Comparison of ENCODE assay signal across 17 cellular contexts in genomic region chr2:68135448-68136320, GRCh38. TPM values are rescaled to one million over a fixed set of nuclear protein-coding genes. Genes with fewer than 3 reads are reported as not detected.
A peak's percentile ranks its signal among the peaks of the same experiment; 100 is the strongest.
DNase-seq lines count a peak whose midpoint lies in the region; ATAC-seq, FAIRE-seq and TF ChIP-seq lines count a peak whose summit lies in the region.
"Had no signal": no experiment of that assay in that cellular context is flagged by ENCODE, and none has a peak within 500 bp of the region (broad histone marks: within the 10 kb centered on the region; RNA-seq: fewer than 3 reads in every experiment).

No MANE protein-coding gene starts in this region.

- in situ Hi-C loops in K562 (cut with MboI): no loop called here

- H3K9ac ChIP-seq in K562 (ENCODE audit: insufficient read depth in 1 of 2, low read depth in 2 of 2, low read length in 2 of 2): no peak overlapping the region

- H3K9me3 ChIP-seq in K562 (replicated peaks; ENCODE audit: control insufficient read depth, insufficient read depth, low read depth, low read length): no peaks in the 10 kb centered on the region
- H3K9me3 ChIP-seq in neutrophil: no peaks in the 10 kb centered on the region
- H3K9me3 ChIP-seq: HAP-1, Peyer's patch had no signal

- no peaks in the 10 kb centered on the region for H3K9me1 ChIP-seq in K562 (ENCODE audit: control insufficient read depth, insufficient read depth, low read length)

- WGBS in K562 (ENCODE audit: insufficient coverage, low coverage, missing lambda C conversion rate): 11% methylated on average over 7 of the region's 7 CpGs

- ATAC-seq in K562: peak; percentile 98
- ATAC-seq: Right ventricle myocardium inferior had no signal

- CTCF ChIA-PET in K562 (lab: Yijun Ruan, JAX; ENCODE audit: low intra/inter-chr PET ratio): no interaction called here

- FAIRE-seq in K562 (lab: Jason Lieb, UNC): peak; percentile 89
- FAIRE-seq: GM19239, HTR-8/SVneo had no signal

- H4K20me1 ChIP-seq in K562 (replicated peaks; ENCODE audit: control insufficient read depth, insufficient read depth, low read length): no peaks in the 10 kb centered on the region

- TF ChIP-seq RAD21 in K562 (CRISPR knock-in tag; conservative IDR thresholded peaks at IDR 0.05 in 1 of 2, IDR thresholded peaks at IDR 0.05 in 1 of 2): peak in 1 of 2 experiments; percentile 7; a peak in 1 of 4 replicates

- H3K4me3 ChIP-seq in K562 (no peak overlapping the region), neutrophil (ENCODE audit: low read depth in 1 of 2, low read length in 1 of 2) (peak overlapping the region in 1 of 2 experiments; percentile 13)
- H3K4me3 ChIP-seq: HAP-1, Peyer's patch had no signal

- no peak for TF ChIP-seq POLR2A in K562 (conservative IDR thresholded peaks at IDR 0.05)

- no peak overlapping the region for H2AFZ ChIP-seq in K562 (ENCODE audit: low read depth, low read length)

- H3K27ac ChIP-seq in K562 (ENCODE audit: extremely low read depth, low read depth, low read length) (peak overlapping the region; percentile 32; the same call in 1 of the 3 replicates), neutrophil (peak overlapping the region; percentile 80)
- H3K27ac ChIP-seq: Peyer's patch had no signal

- TF ChIP-seq EP300 in K562 (IDR thresholded peaks at IDR 0.05; ENCODE audit: low read length): peak; percentile 98

- DNase-seq in CMK (ENCODE audit: low read depth) (peak; percentile 80), HUDEP-2 (lab: John Stamatoyannopoulos, UW; ENCODE audit: unreplicated experiment in 76 of 76) (peak in 72 of 76 experiments; percentile 11 to 92 (median 62)), K562 (ENCODE audit: extremely low read depth in 1 of 4, low spot score in 3 of 4) (peak; percentile 84 to 92 (median 87)), NCI-H2171 (lab: John Stamatoyannopoulos, UW) (no peak), cardiac septum (ENCODE audit: low spot score) (no peak), T-helper 2 cell (no peak)
- DNase-seq: ACHN, AML-193, NCI-H1417, NCI-H187 treated with DMSO at 0.1 percent for 48 hours, NCI-H748 treated with DMSO at 0.1 percent for 48 hours, Peyer's patch had no signal

- H3K27me3 ChIP-seq in K562 (ENCODE audit: control insufficient read depth in 2 of 2, insufficient read depth in 2 of 2, low read length in 2 of 2) (no peaks in the 10 kb centered on the region), neutrophil (no peaks in the 10 kb centered on the region)
- H3K27me3 ChIP-seq: Peyer's patch had no signal

- no peak for TF ChIP-seq CTCF in K562 (IDR thresholded peaks at IDR 0.05 in 2 of 3, conservative IDR thresholded peaks at IDR 0.05 in 1 of 3; ENCODE audit: insufficient read depth in 2 of 3, low read depth in 1 of 3, low read length in 3 of 3)
- TF ChIP-seq CTCF in neutrophil (IDR thresholded peaks at IDR 0.05): no peak

- peaks cover 4% of the 10 kb centered on the region; the same call in 1 of the 3 replicates for H3K36me3 ChIP-seq in K562 (ENCODE audit: control insufficient read depth, insufficient read depth, low read length)
- no peaks in the 10 kb centered on the region for H3K36me3 ChIP-seq in neutrophil
- H3K36me3 ChIP-seq: Peyer's patch had no signal

- BruUV-seq in K562 (replicated peaks; lab: Mats Ljungman, UMichigan): no TSS peak

- peaks cover 7 to 25% of the 10 kb centered on the region in 2 experiments; a peak in 4 of 5 replicates for H3K4me1 ChIP-seq in K562 (replicated peaks in 1 of 2; ENCODE audit: control insufficient read depth in 2 of 2, insufficient read depth in 2 of 2, low read length in 2 of 2)
- H3K4me1 ChIP-seq in neutrophil (ENCODE audit: control insufficient read depth in 1 of 2, insufficient read depth in 1 of 2, low read depth in 1 of 2, low read length in 1 of 2): peaks cover 25 to 32% of the 10 kb centered on the region in 2 experiments
- H3K4me1 ChIP-seq: Peyer's patch had no signal

- H3K4me2 ChIP-seq in K562 (ENCODE audit: insufficient read depth, low read length): no peak overlapping the region

- no peaks in the 10 kb centered on the region for H3K79me2 ChIP-seq in K562 (ENCODE audit: control insufficient read depth, insufficient read depth, low read length)

- intact Hi-C loops in K562 (cut with micrococcal nuclease) (loop anchor here (1.0 to 2.0 kb wide), 2 partner anchors 14 to 21 kb away; partner anchors contain the start of gene PNO1), cardiac septum (cut with DNase I) (no loop called here)

- POLR2A ChIA-PET in K562 (lab: Yijun Ruan, JAX): interaction anchor here (0.6 to 1.6 kb wide), 6 partner anchors 9 to 117 kb away, joined by 3 to 9 read pairs (median 3); partner anchors contain the start of gene PPP3R1

TF ChIP-seq in K562, 482 proteins besides CTCF, POLR2A, EP300 and RAD21 (continues in another document):
- TF ChIP-seq CBX3 (IDR thresholded peaks at IDR 0.05; ENCODE audit: borderline replicate concordance in 1 of 2, low read length in 2 of 2) (no peak), STAT6 (CRISPR knock-in tag; IDR thresholded peaks at IDR 0.05) (no peak), BHLHE40 (IDR thresholded peaks at IDR 0.05; ENCODE audit: low read length) (0 out of 2 replicates have a peak, but pooled peaks have one; percentile 12), PRMT5 (CRISPR knock-in tag; IDR thresholded peaks at IDR 0.05) (no peak), DPF2 (IDR thresholded peaks at IDR 0.05) (peak; percentile 98), ZBTB43 (CRISPR knock-in tag; IDR thresholded peaks at IDR 0.05) (0 out of 2 replicates have a peak, but pooled peaks have one; percentile 42), EGR1 (conservative IDR thresholded peaks at IDR 0.05) (peak; percentile 59), CREBBP (IDR thresholded peaks at IDR 0.05; ENCODE audit: low read depth, low read length) (no peak), ZNF431 (CRISPR knock-in tag; IDR thresholded peaks at IDR 0.05) (no peak), MYNN (IDR thresholded peaks at IDR 0.05) (peak; percentile 88), MYNN (CRISPR knock-in tag; IDR thresholded peaks at IDR 0.05) (no peak), FOXK2 (conservative IDR thresholded peaks at IDR 0.05 in 1 of 2, IDR thresholded peaks at IDR 0.05 in 1 of 2; ENCODE audit: low read depth in 2 of 2) (0 out of 4 replicates have a peak, but pooled peaks of 1 of the 2 experiments have one; percentile 20), ATF1 (CRISPR knock-in tag; IDR thresholded peaks at IDR 0.05) (no peak), ATF1 (tag; IDR thresholded peaks at IDR 0.05) (peak; percentile 47), ZNF589 (CRISPR knock-in tag; IDR thresholded peaks at IDR 0.05; ENCODE audit: low read depth) (peak; percentile 86), RCOR1 (IDR thresholded peaks at IDR 0.05; ENCODE audit: borderline replicate concordance in 1 of 2, low read depth in 2 of 2, low read length in 2 of 2) (peak; percentile 98 to 99), STAT5A (IDR thresholded peaks at IDR 0.05; ENCODE audit: borderline replicate concordance, low read length) (peak; percentile 97)

RNA-seq across cellular contexts. Expression of gene PNO1, which starts 22.0 kb away (rescaled TPM):
- total RNA-seq in K562 (2011; cell fraction: chromatin; rRNA removed; ENCODE audit: low replicate concordance): 7.1 and 12.9 TPM in 2 replicates
- 4.8 and 7.6 TPM in 2 replicates for total RNA-seq in K562 (2011; cell fraction: nucleolus; rRNA removed)
- total RNA-seq in K562 (2011; cell fraction: nucleoplasm; rRNA removed): 7.8 and 12.1 TPM in 2 replicates
- 81.7 and 90.2 TPM in 2 replicates for total RNA-seq in K562 (2014; rRNA removed)
- total RNA-seq in K562 (2014; rRNA removed; fragmentation: Illumina TruSeq; extraction: Trizol): 41.1 and 43.8 TPM in 2 replicates
- total RNA-seq in K562 (2015; rRNA removed; fragmentation: Illumina TruSeq; extraction: Trizol): 42.8 and 43.8 TPM in 2 replicates
- 32.5 and 33.3 TPM in 2 replicates for total RNA-seq in K562 (2021)
- polyA plus RNA-seq in K562 (2011; rRNA removed): 14.4 and 33.7 TPM in 2 replicates
- 10.8 and 16.5 TPM in 2 replicates for polyA plus RNA-seq in K562 (2011; cell fraction: cytosol; rRNA removed)
- polyA plus RNA-seq in K562 (2011; cell fraction: nucleus; rRNA removed): 4.6 and 6.9 TPM in 2 replicates
- polyA plus RNA-seq in K562 (2012): 19.4 and 32.3 TPM in 2 replicates
- 48.5 and 53.1 TPM in 2 replicates for polyA plus RNA-seq in K562 (2014; fragmentation: Illumina TruSeq; extraction: Trizol)
- 10 to 100 TPM; 11.8 to 18.6 TPM for polyA plus RNA-seq in K562 (2014; fragmentation: Nextera tagmentation; extraction: Ambion mirVana)
- polyA plus RNA-seq in K562 (2014; rRNA removed): 53.9 and 62.5 TPM in 2 replicates
- 7.1 and 14.0 TPM in 2 replicates for polyA minus RNA-seq in K562 (2011; rRNA and poly(A)+ RNA removed)
- 3.2 and 9.5 TPM in 2 replicates for polyA minus RNA-seq in K562 (2011; cell fraction: cytosol; rRNA and poly(A)+ RNA removed)
- polyA minus RNA-seq in K562 (2011; cell fraction: nucleus; rRNA and poly(A)+ RNA removed): 2.4 and 2.8 TPM in 2 replicates
- 10.8 TPM for total RNA-seq in cardiac septum

Comparison
In these comparisons a context has a peak if more than half of its experiments do, and no peak if none do; other contexts are left out.
1. DNase-seq: peak in CMK (single experiment), HUDEP-2 (72 of 76) and K562 (4 of 4); none in NCI-H2171 (single experiment), cardiac septum (single experiment) and T-helper 2 cell (0 of 5).